In genomic region chr2:72137498-72138010, GRCh38 we compare ENCODE assay signal across 1 cellular context.
A peak's percentile ranks its signal among the peaks of the same experiment; 100 is the strongest.
TF ChIP-seq lines count a peak whose summit lies in the region.

No MANE protein-coding gene starts in this region.

TF ChIP-seq in HepG2, 621 proteins besides CTCF, POLR2A, EP300 and RAD21 (continued from another document):
- TF ChIP-seq ZXDC (CRISPR knock-in tag; IDR thresholded peaks at IDR 0.05) (no peak), CSRNP2 (CRISPR knock-in tag; conservative IDR thresholded peaks at IDR 0.05; ENCODE audit: low read depth) (no peak), NR2F1 (CRISPR knock-in tag; IDR thresholded peaks at IDR 0.05) (no peak), ZNF136 (CRISPR knock-in tag; IDR thresholded peaks at IDR 0.05; ENCODE audit: low read depth) (no peak), E2F2 (CRISPR knock-in tag; IDR thresholded peaks at IDR 0.05; ENCODE audit: borderline replicate concordance) (no peak), ZNF431 (CRISPR knock-in tag; IDR thresholded peaks at IDR 0.05; ENCODE audit: borderline replicate concordance, low read depth) (no peak), FOXK2 (IDR thresholded peaks at IDR 0.05) (no peak), TFDP1 (CRISPR knock-in tag; IDR thresholded peaks at IDR 0.05; ENCODE audit: borderline replicate concordance) (0 out of 2 replicates have a peak, but pooled peaks have one; percentile 13), ZBED4 (CRISPR knock-in tag; IDR thresholded peaks at IDR 0.05; ENCODE audit: borderline replicate concordance) (0 out of 2 replicates have a peak, but pooled peaks have one; percentile 24), ZNF788 (CRISPR knock-in tag; IDR thresholded peaks at IDR 0.05; ENCODE audit: borderline replicate concordance) (peak; percentile 26; the same call in 1 of the 2 replicates), MAZ (IDR thresholded peaks at IDR 0.05; ENCODE audit: borderline replicate concordance, low read depth, low read length) (0 out of 2 replicates have a peak, but pooled peaks have one; percentile 48), MAZ (CRISPR knock-in tag; IDR thresholded peaks at IDR 0.05; ENCODE audit: low read depth) (no peak), MTERF4 (CRISPR knock-in tag; IDR thresholded peaks at IDR 0.05) (0 out of 2 replicates have a peak, but pooled peaks have one; percentile 66), FOXO1 (CRISPR knock-in tag; IDR thresholded peaks at IDR 0.05) (peak; percentile 21; the same call in 1 of the 2 replicates), JARID2 (CRISPR knock-in tag; IDR thresholded peaks at IDR 0.05; ENCODE audit: insufficient replicate concordance) (no peak), SP4 (CRISPR knock-in tag; IDR thresholded peaks at IDR 0.05) (no peak), REPIN1 (CRISPR knock-in tag; IDR thresholded peaks at IDR 0.05; ENCODE audit: borderline replicate concordance, low read depth) (no peak), CHCHD3 (CRISPR knock-in tag; IDR thresholded peaks at IDR 0.05) (no peak), NFAT5 (CRISPR knock-in tag; IDR thresholded peaks at IDR 0.05) (no peak), GABPA (IDR thresholded peaks at IDR 0.05; ENCODE audit: low read depth, low read length) (no peak), GABPA (CRISPR knock-in tag; IDR thresholded peaks at IDR 0.05; ENCODE audit: low read depth) (no peak), ESRRA (CRISPR knock-in tag; IDR thresholded peaks at IDR 0.05; ENCODE audit: low read depth) (no peak), MTF2 (CRISPR knock-in tag; IDR thresholded peaks at IDR 0.05; ENCODE audit: borderline replicate concordance) (0 out of 2 replicates have a peak, but pooled peaks have one; percentile 58), RFXANK (CRISPR knock-in tag; IDR thresholded peaks at IDR 0.05) (no peak), ZKSCAN8 (CRISPR knock-in tag; IDR thresholded peaks at IDR 0.05; ENCODE audit: borderline replicate concordance) (no peak), YY1 (IDR thresholded peaks at IDR 0.05; ENCODE audit: insufficient read depth, insufficient replicate concordance, low read depth, low read length) (peak; percentile 61), ZNF580 (CRISPR knock-in tag; IDR thresholded peaks at IDR 0.05; ENCODE audit: borderline replicate concordance, low read depth) (peak; percentile 32; the same call in 1 of the 2 replicates)
